8 cellular contexts compared by ENCODE assay signal in the genomic region with DNA sequence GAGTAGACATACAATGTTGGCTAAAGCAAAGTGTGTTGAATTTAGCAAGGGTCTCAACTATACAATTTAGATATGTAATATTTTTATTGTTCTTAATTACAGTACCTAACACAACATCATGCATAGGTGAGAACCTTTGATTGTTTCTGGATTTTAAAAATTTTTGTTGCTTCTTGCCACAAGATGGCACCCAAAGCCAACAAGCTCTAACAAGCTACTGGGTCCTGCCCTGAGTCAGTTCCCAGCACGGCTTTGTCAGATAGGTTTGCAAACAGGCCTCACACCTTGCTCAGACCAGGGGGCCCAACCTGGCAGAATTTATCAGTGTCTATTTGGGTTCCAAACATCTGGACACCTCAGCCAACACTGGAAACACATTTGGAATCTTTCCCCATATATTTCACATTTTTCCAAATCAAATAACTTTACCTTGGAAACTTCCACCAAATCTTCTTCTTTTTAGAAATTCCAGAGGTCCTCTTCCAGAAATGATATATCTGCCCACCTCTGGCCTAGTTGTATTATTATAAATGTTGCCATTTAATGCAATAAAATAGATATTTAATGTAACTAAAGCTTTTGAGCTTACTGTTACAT. TPM values are rescaled to one million over a fixed set of nuclear protein-coding genes. Genes with fewer than 3 reads are reported as not detected.
DNase-seq lines count a peak whose midpoint lies in the region; ATAC-seq and TF ChIP-seq lines count a peak whose summit lies in the region.

No MANE protein-coding gene starts in this region.

- no peak for ATAC-seq in activated CD4-positive, alpha-beta T cell treated with anti-CD3 and anti-CD28 coated beads for 36 hours
- ATAC-seq in WTC11 (peak; percentile 88), GM21447 (IDR thresholded peaks at IDR 0.05; ENCODE audit: unreplicated experiment) (no peak), HG03280 (IDR thresholded peaks at IDR 0.05; ENCODE audit: unreplicated experiment) (no peak)
- no peak for ATAC-seq in activated T-helper 17 cell treated with anti-CD3 and anti-CD28 coated beads, Interleukin-2, amount 50 U/mL, for 72 hours (replicated peaks)

- peaks cover 7% of the 10 kb centered on the region for H3K27me3 Mint-ChIP-seq in activated CD4-positive, alpha-beta T cell treated with anti-CD3 and anti-CD28 coated beads for 36 hours
- peaks cover 4% of the 10 kb centered on the region for H3K27me3 Mint-ChIP-seq in activated CD4-positive, alpha-beta T cell treated with anti-CD3 and anti-CD28 coated beads, Interleukin-2, amount 10 ng/mL, durations not matched to agents 24 days and 14 days
- no peaks in the 10 kb centered on the region for H3K27me3 Mint-ChIP-seq in WTC11 (ENCODE audit: low read depth)
- peaks cover 16% of the 10 kb centered on the region for H3K27me3 Mint-ChIP-seq in activated T-helper 17 cell treated with anti-CD3 and anti-CD28 coated beads, Interleukin-2, amount 50 U/mL, for 72 hours

- H3K36me3 Mint-ChIP-seq in activated CD4-positive, alpha-beta T cell treated with anti-CD3 and anti-CD28 coated beads for 36 hours (ENCODE audit: low read depth): no peaks in the 10 kb centered on the region
- H3K36me3 Mint-ChIP-seq in activated CD4-positive, alpha-beta T cell treated with anti-CD3 and anti-CD28 coated beads, Interleukin-2, amount 10 ng/mL, durations not matched to agents 24 days and 14 days (ENCODE audit: low read depth): no peaks in the 10 kb centered on the region
- no peaks in the 10 kb centered on the region for H3K36me3 Mint-ChIP-seq in WTC11
- H3K36me3 Mint-ChIP-seq in activated T-helper 17 cell treated with anti-CD3 and anti-CD28 coated beads, Interleukin-2, amount 50 U/mL, for 72 hours (ENCODE audit: low read depth): no peaks in the 10 kb centered on the region

- H3K27ac Mint-ChIP-seq in activated CD4-positive, alpha-beta T cell treated with anti-CD3 and anti-CD28 coated beads for 36 hours: no peak overlapping the region
- no peak overlapping the region for H3K27ac Mint-ChIP-seq in activated CD4-positive, alpha-beta T cell treated with anti-CD3 and anti-CD28 coated beads, Interleukin-2, amount 10 ng/mL, durations not matched to agents 24 days and 14 days
- no peak overlapping the region for H3K27ac Mint-ChIP-seq in WTC11
- no peak overlapping the region for H3K27ac Mint-ChIP-seq in activated T-helper 17 cell treated with anti-CD3 and anti-CD28 coated beads, Interleukin-2, amount 50 U/mL, for 72 hours

- CTCF ChIA-PET in activated CD4-positive, alpha-beta T cell treated with anti-CD3 and anti-CD28 coated beads for 36 hours (lab: Charles Lee): interaction anchor here (1.0 to 1.3 kb wide), 2 partner anchors 57 to 102 kb away, joined by 3 to 5 read pairs; no protein-coding TSS in a partner anchor
- CTCF ChIA-PET in WTC11 (lab: Charles Lee): interaction anchor here (0.7 to 2.0 kb wide), 10 partner anchors 16 to 601 kb away, joined by 3 to 9 read pairs (median 6); no protein-coding TSS in a partner anchor

- POLR2A ChIA-PET in activated CD4-positive, alpha-beta T cell treated with anti-CD3 and anti-CD28 coated beads for 36 hours (lab: Charles Lee): no interaction called here
- POLR2A ChIA-PET in WTC11 (lab: Charles Lee): no interaction called here

- TF ChIP-seq CTCF in WTC11 (IDR thresholded peaks at IDR 0.05): no peak; the same call in 1 of the 2 replicates

- intact Hi-C loops in activated CD4-positive, alpha-beta T cell treated with anti-CD3 and anti-CD28 coated beads for 36 hours (cut with DNase I, micrococcal nuclease): loop anchor here in 1 of 2 experiments (2.0 kb wide), 1 partner anchor 196 kb away; no protein-coding TSS in a partner anchor
- intact Hi-C loops in activated CD4-positive, alpha-beta T cell treated with anti-CD3 and anti-CD28 coated beads, Interleukin-2, amount 10 ng/mL, durations not matched to agents 24 days and 14 days (cut with micrococcal nuclease): no loop called here

- no peaks in the 10 kb centered on the region for H3K4me1 Mint-ChIP-seq in activated CD4-positive, alpha-beta T cell treated with anti-CD3 and anti-CD28 coated beads for 36 hours
- H3K4me1 Mint-ChIP-seq in activated CD4-positive, alpha-beta T cell treated with anti-CD3 and anti-CD28 coated beads, Interleukin-2, amount 10 ng/mL, durations not matched to agents 24 days and 14 days: no peaks in the 10 kb centered on the region
- no peaks in the 10 kb centered on the region for H3K4me1 Mint-ChIP-seq in WTC11
- no peaks in the 10 kb centered on the region for H3K4me1 Mint-ChIP-seq in activated T-helper 17 cell treated with anti-CD3 and anti-CD28 coated beads, Interleukin-2, amount 50 U/mL, for 72 hours

- no peak overlapping the region for H3K4me3 Mint-ChIP-seq in activated CD4-positive, alpha-beta T cell treated with anti-CD3 and anti-CD28 coated beads for 36 hours
- H3K4me3 Mint-ChIP-seq in activated CD4-positive, alpha-beta T cell treated with anti-CD3 and anti-CD28 coated beads, Interleukin-2, amount 10 ng/mL, durations not matched to agents 24 days and 14 days: no peak overlapping the region
- no peak overlapping the region for H3K4me3 Mint-ChIP-seq in WTC11
- no peak overlapping the region for H3K4me3 Mint-ChIP-seq in activated T-helper 17 cell treated with anti-CD3 and anti-CD28 coated beads, Interleukin-2, amount 50 U/mL, for 72 hours

- peak; percentile 40 for DNase-seq in activated CD4-positive, alpha-beta T cell treated with anti-CD3 and anti-CD28 coated beads for 36 hours
- DNase-seq in activated CD4-positive, alpha-beta T cell treated with anti-CD3 and anti-CD28 coated beads, Interleukin-2, amount 10 ng/mL, durations not matched to agents 24 days and 14 days: no peak
- peak; percentile 29 for DNase-seq in NCI-H1092 treated with DMSO at 0.1 percent for 48 hours (lab: John Stamatoyannopoulos, UW)
- peak; percentile 31 for DNase-seq in WTC11 (ENCODE audit: low spot score)
- DNase-seq in kidney glomerular epithelial cell (lab: John Stamatoyannopoulos, UW): peak; percentile 14

- H3K9me3 Mint-ChIP-seq in activated CD4-positive, alpha-beta T cell treated with anti-CD3 and anti-CD28 coated beads for 36 hours (ENCODE audit: low read depth): peaks cover 3% of the 10 kb centered on the region
- peaks cover 5% of the 10 kb centered on the region for H3K9me3 Mint-ChIP-seq in activated CD4-positive, alpha-beta T cell treated with anti-CD3 and anti-CD28 coated beads, Interleukin-2, amount 10 ng/mL, durations not matched to agents 24 days and 14 days
- peaks cover 14% of the 10 kb centered on the region for H3K9me3 Mint-ChIP-seq in WTC11
- peaks cover 4% of the 10 kb centered on the region for H3K9me3 Mint-ChIP-seq in activated T-helper 17 cell treated with anti-CD3 and anti-CD28 coated beads, Interleukin-2, amount 50 U/mL, for 72 hours

TF ChIP-seq in WTC11, 78 proteins besides CTCF, POLR2A, EP300 and RAD21:
- TF ChIP-seq ZNF416 (CRISPR knock-in tag; IDR thresholded peaks at IDR 0.05): no peak
- no peak for TF ChIP-seq JAZF1 (CRISPR knock-in tag; IDR thresholded peaks at IDR 0.05)
- TF ChIP-seq TEAD4 (CRISPR knock-in tag; IDR thresholded peaks at IDR 0.05): no peak
- no peak for TF ChIP-seq NFYB (CRISPR knock-in tag; conservative IDR thresholded peaks at IDR 0.05; ENCODE audit: low read depth)

RNA-seq across cellular contexts. Expression of a gene that starts 49.5 kb away (rescaled TPM):
- not detected for total RNA-seq in activated CD4-positive, alpha-beta T cell treated with anti-CD3 and anti-CD28 coated beads for 36 hours
- not detected in 2 replicates for total RNA-seq in activated CD4-positive, alpha-beta T cell treated with anti-CD3 and anti-CD28 coated beads, Interleukin-2, amount 10 ng/mL, durations not matched to agents 24 days and 14 days
- total RNA-seq in WTC11 (2021): 1.1 to 1.3 TPM (median 1.1 TPM) in 3 replicates
- not detected for total RNA-seq in activated T-helper 17 cell treated with anti-CD3 and anti-CD28 coated beads, Interleukin-2, amount 50 U/mL, for 72 hours
